Comparison of ENCODE assay signal across 13 cellular contexts in genomic region chr2:229408982-229409381, GRCh38.
DNase-seq lines count a peak whose midpoint lies in the region; ATAC-seq, FAIRE-seq and TF ChIP-seq lines count a peak whose summit lies in the region.
"Had no signal": no experiment of that assay in that cellular context is flagged by ENCODE, and none has a peak within 500 bp of the region (broad histone marks: within the 10 kb centered on the region; RNA-seq: fewer than 3 reads in every experiment).

No MANE protein-coding gene starts in this region.

- no peaks in the 10 kb centered on the region for H4K20me1 ChIP-seq in IMR-90 (ENCODE audit: insufficient read depth, low read length)
- H4K20me1 ChIP-seq in H1 (replicated peaks in 1 of 2; ENCODE audit: control insufficient read depth in 1 of 2, insufficient read depth in 2 of 2, low read length in 2 of 2): no peaks in the 10 kb centered on the region

- H3K27me3 ChIP-seq in IMR-90 (ENCODE audit: control insufficient read depth, insufficient read depth, low read length) (no peaks in the 10 kb centered on the region), H1 (replicated peaks in 1 of 4; ENCODE audit: control insufficient read depth in 3 of 4, extremely low read depth in 1 of 4, insufficient read depth in 3 of 4, low read length in 3 of 4) (no peaks in the 10 kb centered on the region), ovary (no peaks in the 10 kb centered on the region)

- no peaks in the 10 kb centered on the region for H3K36me3 ChIP-seq in IMR-90 (ENCODE audit: control insufficient read depth, insufficient read depth, low read length)
- no peaks in the 10 kb centered on the region; a peak in 1 of 8 replicates for H3K36me3 ChIP-seq in H1 (ENCODE audit: control insufficient read depth in 2 of 4, insufficient read depth in 4 of 4, low read length in 3 of 4)
- H3K36me3 ChIP-seq in ovary: no peaks in the 10 kb centered on the region

- H2AFZ ChIP-seq in IMR-90 (replicated peaks; ENCODE audit: low read length, poor library complexity): peak overlapping the region; percentile 77
- no peak overlapping the region for H2AFZ ChIP-seq in H1 (ENCODE audit: low read length)

- TF ChIP-seq EP300 in A549 (IDR thresholded peaks at IDR 0.05) (no peak), H1 (IDR thresholded peaks at IDR 0.05; ENCODE audit: borderline replicate concordance in 1 of 2, low read depth in 2 of 2, low read length in 2 of 2) (no peak), ovary (IDR thresholded peaks at IDR 0.05) (no peak)

- no peak overlapping the region for H2BK12ac ChIP-seq in H1 (ENCODE audit: low read depth, low read length)

- WGBS in A549 (ENCODE audit: missing lambda C conversion rate): 18% methylated on average over 2 of the region's 2 CpGs
- WGBS in IMR-90 (ENCODE audit: extremely low coverage in 2 of 2, insufficient read length in 1 of 2), 2 experiments: no CpG with 5 or more reads among the region's 2 CpGs
- 61% methylated on average over 2 of the region's 2 CpGs; no CpG with 5 or more reads in 1 of the 2 experiments for WGBS in H1 (ENCODE audit: extremely low coverage in 1 of 2, insufficient coverage in 1 of 2, insufficient read length in 1 of 2, insufficient replicate concordance in 2 of 2, low coverage in 1 of 2, low lambda C conversion rate in 2 of 2, missing lambda C conversion rate in 1 of 2), 2 experiments
- WGBS in ovary, 3 donors: 58 to 91% (median 89%) methylated on average over 2 of the region's 2 CpGs

- H3K9me3 ChIP-seq in A549 (0 out of 3 replicates have a peak, but pooled peaks cover 2% of the 10 kb centered on the region), IMR-90 (ENCODE audit: control insufficient read depth, insufficient read depth, low read length) (no peaks in the 10 kb centered on the region), H1 (ENCODE audit: insufficient read depth in 2 of 2, low read depth in 1 of 2, low read length in 1 of 2) (no peaks in the 10 kb centered on the region), ovary (no peaks in the 10 kb centered on the region)

- POLR2A ChIA-PET in A549 (lab: Yijun Ruan, JAX) (interaction anchor here (1.0 kb wide), 1 partner anchor 36 kb away, joined by 3 read pairs; no protein-coding TSS in a partner anchor), IMR-90 (lab: Charles Lee; ENCODE audit: unreplicated experiment) (no interaction called here), H1 (lab: Charles Lee; ENCODE audit: partially characterized antibody) (no interaction called here), T-cell (lab: Charles Lee) (no interaction called here), WTC11 (lab: Charles Lee) (no interaction called here)

- peak overlapping the region; percentile 99 for H4K91ac ChIP-seq in IMR-90 (ENCODE audit: insufficient read depth, low read depth, low read length)
- no peak overlapping the region for H4K91ac ChIP-seq in H1 (replicated peaks; ENCODE audit: insufficient read length, low read length)

- H3K27ac Mint-ChIP-seq in T-cell (no peak overlapping the region), WTC11 (no peak overlapping the region)
- H3K27ac Mint-ChIP-seq: activated T-cell treated with anti-CD3 and anti-CD28 coated beads, Interleukin-2, amount 50 U/mL, for 24 hours; B cell had no signal

- H4K5ac ChIP-seq in IMR-90 (ENCODE audit: low read depth, low read length) (peak overlapping the region; percentile 98), H1 (ENCODE audit: insufficient read length, low read depth, low read length) (no peak overlapping the region)

- in situ Hi-C loops in IMR-90 (cut with MboI; ENCODE audit: low sequenced_read_pairs): no loop called here

- TF ChIP-seq CTCF in A549 (IDR thresholded peaks at IDR 0.05) (no peak), IMR-90 (conservative IDR thresholded peaks at IDR 0.05; ENCODE audit: low read depth, low read length) (no peak), H1 (IDR thresholded peaks at IDR 0.05; ENCODE audit: control extremely low read depth in 1 of 3, insufficient read depth in 1 of 3, low read depth in 1 of 3, low read length in 3 of 3) (no peak), ovary (IDR thresholded peaks at IDR 0.05) (no peak), WTC11 (IDR thresholded peaks at IDR 0.05) (no peak)

- no peaks in the 10 kb centered on the region for H3K79me2 ChIP-seq in H1 (ENCODE audit: control insufficient read depth in 1 of 2, insufficient read depth in 2 of 2, low read length in 2 of 2)

- no peaks in the 10 kb centered on the region for H3K36me3 Mint-ChIP-seq in T-cell
- no peaks in the 10 kb centered on the region; the same call in 1 of the 2 replicates for H3K36me3 Mint-ChIP-seq in WTC11

- H3K4me1 ChIP-seq in A549: peaks cover 38% of the 10 kb centered on the region
- peaks cover 15% of the 10 kb centered on the region for H3K4me1 ChIP-seq in IMR-90 (ENCODE audit: control insufficient read depth, insufficient read depth, low read length)
- peaks cover 2 to 10% (median 6%) of the 10 kb centered on the region in 4 experiments; a peak in 5 of 7 replicates for H3K4me1 ChIP-seq in H1 (replicated peaks in 1 of 4; ENCODE audit: control insufficient read depth in 3 of 4, insufficient read depth in 4 of 4, low read length in 3 of 4)
- peaks cover 12% of the 10 kb centered on the region for H3K4me1 ChIP-seq in ovary (ENCODE audit: insufficient read depth)

- H2AK5ac ChIP-seq in IMR-90 (ENCODE audit: low read depth, low read length) (peak overlapping the region; percentile 95), H1 (ENCODE audit: low read depth, low read length) (no peak overlapping the region; the same call in 1 of the 2 replicates)

- H2BK15ac ChIP-seq in IMR-90 (ENCODE audit: low read depth, low read length) (peak overlapping the region; percentile 77; the same call in 2 of the 3 replicates), H1 (ENCODE audit: low read length) (no peak overlapping the region)

- H3K4ac ChIP-seq in IMR-90 (ENCODE audit: low read depth, low read length) (peak overlapping the region; percentile 94), H1 (replicated peaks; ENCODE audit: insufficient read length, low read depth, low read length) (no peak overlapping the region)

- H3K4me3 ChIP-seq in A549 (no peak overlapping the region; the same call in 2 of the 3 replicates), IMR-90 (ENCODE audit: insufficient read depth, low read depth, low read length) (no peak overlapping the region), H1 (ENCODE audit: extremely low read depth in 1 of 4, insufficient read depth in 2 of 4, low read depth in 3 of 4, low read length in 4 of 4) (no peak overlapping the region), ovary (no peak overlapping the region)

- TF ChIP-seq RAD21 in A549 (conservative IDR thresholded peaks at IDR 0.05 in 1 of 2, IDR thresholded peaks at IDR 0.05 in 1 of 2) (no peak), IMR-90 (IDR thresholded peaks at IDR 0.05; ENCODE audit: low read length) (no peak), H1 (IDR thresholded peaks at IDR 0.05 in 1 of 2, conservative IDR thresholded peaks at IDR 0.05 in 1 of 2; ENCODE audit: low read depth in 2 of 2, low read length in 2 of 2) (no peak)

- H3K18ac ChIP-seq in IMR-90 (ENCODE audit: low read depth, low read length): peak overlapping the region; percentile 99
- H3K18ac ChIP-seq in H1 (ENCODE audit: extremely low read depth, low read length): no peak overlapping the region

- H3K27me3 Mint-ChIP-seq in T-cell (no peaks in the 10 kb centered on the region), WTC11 (ENCODE audit: low read depth) (no peaks in the 10 kb centered on the region)
- H3K27me3 Mint-ChIP-seq: activated T-cell treated with anti-CD3 and anti-CD28 coated beads, Interleukin-2, amount 50 U/mL, for 24 hours; B cell had no signal

- TF ChIP-seq POLR2A in A549 (IDR thresholded peaks at IDR 0.05; ENCODE audit: low read length) (no peak), IMR-90 (IDR thresholded peaks at IDR 0.05; ENCODE audit: low read depth, low read length) (no peak), H1 (IDR thresholded peaks at IDR 0.05; ENCODE audit: control extremely low read depth in 1 of 2, low read depth in 2 of 2, low read length in 2 of 2) (no peak), ovary (IDR thresholded peaks at IDR 0.05) (no peak)

- H3K9me3 Mint-ChIP-seq in T-cell: peaks cover 0 to 3% (median 0%) of the 10 kb centered on the region in 3 donors
- peaks cover 7% of the 10 kb centered on the region for H3K9me3 Mint-ChIP-seq in WTC11
- H3K9me3 Mint-ChIP-seq: activated T-cell treated with anti-CD3 and anti-CD28 coated beads, Interleukin-2, amount 50 U/mL, for 24 hours had no signal

- H2BK20ac ChIP-seq in IMR-90 (ENCODE audit: low read depth, low read length): peak overlapping the region; percentile 98
- 0 out of 2 replicates have a peak overlapping the region, but pooled peaks have one; percentile 88 for H2BK20ac ChIP-seq in H1 (ENCODE audit: low read length)

- FAIRE-seq in A549 (lab: Jason Lieb, UNC) (no peak), H1 (lab: Jason Lieb, UNC) (no peak)

- peak overlapping the region; percentile 73 for H2BK5ac ChIP-seq in IMR-90 (ENCODE audit: low read depth, low read length, poor library complexity, severe bottlenecking)
- no peak overlapping the region; the same call in 1 of the 2 replicates for H2BK5ac ChIP-seq in H1 (ENCODE audit: low read depth, low read length)

- no peaks in the 10 kb centered on the region for H3K79me1 ChIP-seq in IMR-90 (ENCODE audit: low read depth in 1 of 2, low read length in 2 of 2)
- H3K79me1 ChIP-seq in H1 (ENCODE audit: low read depth, low read length): no peaks in the 10 kb centered on the region

- H3K4me3 Mint-ChIP-seq in T-cell (no peak overlapping the region), WTC11 (no peak overlapping the region)
- H3K4me3 Mint-ChIP-seq: activated T-cell treated with anti-CD3 and anti-CD28 coated beads, Interleukin-2, amount 50 U/mL, for 24 hours; B cell had no signal

- H3K56ac ChIP-seq in IMR-90 (ENCODE audit: extremely low read depth, insufficient read depth, low read length): peak overlapping the region; percentile 57; the same call in 1 of the 2 replicates
- no peak overlapping the region for H3K56ac ChIP-seq in H1 (replicated peaks; ENCODE audit: insufficient read length, low read depth, low read length)

- H4K8ac ChIP-seq in IMR-90 (ENCODE audit: low read depth in 2 of 2, low read length in 2 of 2): peak overlapping the region; percentile 90 to 92
- H4K8ac ChIP-seq in H1 (ENCODE audit: extremely low read depth, insufficient read depth, low read length): no peak overlapping the region

- no peaks in the 10 kb centered on the region for H3K23me2 ChIP-seq in H1 (ENCODE audit: low read depth, low read length)

- H2BK120ac ChIP-seq in IMR-90 (ENCODE audit: low read depth, low read length): peak overlapping the region; percentile 99
- no peak overlapping the region for H2BK120ac ChIP-seq in H1 (replicated peaks; ENCODE audit: low read depth, low read length)

- peak overlapping the region; percentile 87 for H2AK9ac ChIP-seq in IMR-90 (replicated peaks; ENCODE audit: low read depth, low read length, poor library complexity)

- H3K27ac ChIP-seq in A549: peak overlapping the region; percentile 92 to 95
- H3K27ac ChIP-seq in IMR-90 (ENCODE audit: insufficient read depth, low read length): peak overlapping the region; percentile 97
- H3K27ac ChIP-seq in H1 (ENCODE audit: low read depth, low read length): no peak overlapping the region
- peak overlapping the region; percentile 55 to 74 for H3K27ac ChIP-seq in ovary

- CTCF ChIA-PET in A549 (lab: Yijun Ruan, JAX) (interaction anchor here (1.7 kb wide), 1 partner anchor 178 kb away, joined by 7 read pairs; no protein-coding TSS in a partner anchor), IMR-90 (lab: Yijun Ruan, JAX) (no interaction called here), H1 (lab: Charles Lee; ENCODE audit: partially characterized antibody) (interaction anchor here (1.3 kb wide), 1 partner anchor 29 kb away, joined by 3 read pairs; no protein-coding TSS in a partner anchor), T-cell (lab: Charles Lee) (no interaction called here), WTC11 (lab: Charles Lee) (no interaction called here)

- no peak overlapping the region for H3K23ac ChIP-seq in IMR-90 (ENCODE audit: low read depth, low read length)
- H3K23ac ChIP-seq in H1 (ENCODE audit: insufficient read length): no peak overlapping the region

- H3K9me1 ChIP-seq in IMR-90 (ENCODE audit: insufficient read depth, low read length): peaks cover 8% of the 10 kb centered on the region; the same call in 1 of the 2 replicates

- H3K4me1 Mint-ChIP-seq in T-cell (no peaks in the 10 kb centered on the region), WTC11 (peaks cover 32% of the 10 kb centered on the region)
- H3K4me1 Mint-ChIP-seq: B cell had no signal

- peak in 1 of 2 experiments; percentile 14 for DNase-seq in A549 (ENCODE audit: low read depth in 1 of 2, low spot score in 1 of 2)
- no peak for DNase-seq in IMR-90
- no peak for DNase-seq in H1 (ENCODE audit: low read depth in 1 of 2, low spot score in 2 of 2)
- DNase-seq in ovary: no peak
- DNase-seq in T-cell: no peak
- no peak for DNase-seq in WTC11 (ENCODE audit: low spot score)
- DNase-seq: activated CD4-positive, CD25-positive, alpha-beta regulatory T cell treated with anti-CD3 and anti-CD28 coated beads, Interleukin-2, amount 50 U/mL, for 72 hours; activated T-cell treated with anti-CD3 and anti-CD28 coated beads, Interleukin-2, amount 50 U/mL, for 24 hours; NCI-H1092 treated with DMSO at 0.1 percent for 48 hours; NCI-H526 had no signal

- H3K14ac ChIP-seq in IMR-90 (replicated peaks; ENCODE audit: low read depth, low read length): peak overlapping the region; percentile 85
- H3K14ac ChIP-seq in H1 (ENCODE audit: insufficient read length): no peak overlapping the region

- dilution Hi-C loops in IMR-90 (cut with HindIII; ENCODE audit: low sequenced_read_pairs, unreplicated experiment): no loop called here

- H3K4me2 ChIP-seq in A549 (peak overlapping the region; percentile 78), IMR-90 (ENCODE audit: low read depth, low read length) (no peak overlapping the region), H1 (ENCODE audit: insufficient read depth in 1 of 2, low read depth in 2 of 2, low read length in 2 of 2) (no peak overlapping the region; a peak in 1 of 4 replicates)

- intact Hi-C loops in IMR-90 (cut with micrococcal nuclease) (no loop called here), ovary (cut with DNase I) (no loop called here)

- BruUV-seq in IMR-90 (replicated peaks; lab: Mats Ljungman, UMichigan): no TSS peak

- H3K9ac ChIP-seq in IMR-90 (ENCODE audit: low read depth, low read length) (no peak overlapping the region), H1 (replicated peaks in 1 of 4; ENCODE audit: extremely low read depth in 1 of 4, low read depth in 3 of 4, low read length in 3 of 4) (no peak overlapping the region)

- ATAC-seq in A549 (peak in 1 of 2 experiments; percentile 4; a peak in 1 of 6 replicates), IMR-90 (ENCODE audit: low read depth) (no peak), T-cell (replicated peaks in 1 of 4) (no peak), GM21423 (IDR thresholded peaks at IDR 0.05; ENCODE audit: unreplicated experiment) (no peak), WTC11 (no peak), HG03159 (IDR thresholded peaks at IDR 0.05; ENCODE audit: unreplicated experiment) (no peak)

Comparison
In these comparisons a context has a peak if more than half of its experiments do, and no peak if none do; other contexts are left out.
1. CTCF ChIA-PET loops: an anchor here in A549 (1.7 kb wide) and H1 (1.3 kb wide); none called in IMR-90, T-cell and WTC11.